Comparison of ENCODE assay signal across 8 cellular contexts in genomic region chr12:89470741-89471504, GRCh38. TPM values are rescaled to one million over a fixed set of nuclear protein-coding genes. Genes with fewer than 3 reads are reported as not detected.
DNase-seq lines count a peak whose midpoint lies in the region; ATAC-seq and TF ChIP-seq lines count a peak whose summit lies in the region.

No MANE protein-coding gene starts in this region.

- H3K4me3 ChIP-seq in epithelial cell of proximal tubule (ENCODE audit: low read depth, low read length), result no peak overlapping the region

- DNase-seq in EL, result peak; percentile 41
- DNase-seq in SHP77 treated with DMSO at 0.1 percent for 48 hours (lab: John Stamatoyannopoulos, UW), result peak; percentile 16
- DNase-seq in epithelial cell of proximal tubule (ENCODE audit: low read depth), result no peak
- no peak for DNase-seq in natural killer cell
- DNase-seq in 8988T, result no peak
- no peak for DNase-seq in effector CD4-positive, alpha-beta T cell

- intact Hi-C loops in natural killer cell (cut with micrococcal nuclease), result loop anchor here (1.0 kb wide), 1 partner anchor 58 kb away; no protein-coding TSS in a partner anchor

- no peaks in the 10 kb centered on the region for H3K36me3 Mint-ChIP-seq in natural killer cell

- TF ChIP-seq CTCF in epithelial cell of proximal tubule (conservative IDR thresholded peaks at IDR 0.05; ENCODE audit: low read depth, low read length) (peak; percentile 82), natural killer cell (IDR thresholded peaks at IDR 0.05) (peak; percentile 64)

- H3K27ac Mint-ChIP-seq in natural killer cell, result peak overlapping the region; percentile 87 to 92

- no peaks in the 10 kb centered on the region for H3K9me3 Mint-ChIP-seq in natural killer cell

- H3K4me1 Mint-ChIP-seq in natural killer cell, result peaks cover 61% of the 10 kb centered on the region in 2 donors

- no peaks in the 10 kb centered on the region for H3K27me3 Mint-ChIP-seq in natural killer cell (ENCODE audit: low read depth in 2 of 2)

- ATAC-seq in GM19372 (IDR thresholded peaks at IDR 0.05; ENCODE audit: low read depth, unreplicated experiment) (peak; percentile 49), HG03571 (IDR thresholded peaks at IDR 0.05; ENCODE audit: unreplicated experiment) (peak; percentile 38), natural killer cell (peak; percentile 37 to 69 (median 62))

- peak overlapping the region; percentile 53 for H3K4me3 Mint-ChIP-seq in natural killer cell

RNA-seq across cellular contexts. Expression of gene GALNT4, which starts 53.7 kb away (rescaled TPM):
- total RNA-seq in epithelial cell of proximal tubule, result 4.1 and 5.7 TPM in 2 replicates
- total RNA-seq in natural killer cell, result 10 to 100 TPM; 14.3 to 19.9 (median 18.7) TPM

RNA-seq across cellular contexts. Expression of gene POC1B, which starts 54.9 kb away (rescaled TPM):
- total RNA-seq in epithelial cell of proximal tubule (14.9 and 15.3 TPM in 2 replicates), natural killer cell (10 to 100 TPM; 29.8 to 40.9 (median 38.0) TPM)

Comparison
In these comparisons a context has a peak if more than half of its experiments do, and no peak if none do; other contexts are left out.
1. DNase-seq: peak in EL (single experiment) and SHP77 treated with DMSO at 0.1 percent for 48 hours (single experiment); none in epithelial cell of proximal tubule (single experiment), natural killer cell (single experiment), 8988T (single experiment) and effector CD4-positive, alpha-beta T cell (single experiment).
2. Peak in every context shown above with its lines, with median percentiles within 50 percentile points of each other: ATAC-seq.